Comparison of ENCODE assay signal across 9 cellular contexts in the genomic region with DNA sequence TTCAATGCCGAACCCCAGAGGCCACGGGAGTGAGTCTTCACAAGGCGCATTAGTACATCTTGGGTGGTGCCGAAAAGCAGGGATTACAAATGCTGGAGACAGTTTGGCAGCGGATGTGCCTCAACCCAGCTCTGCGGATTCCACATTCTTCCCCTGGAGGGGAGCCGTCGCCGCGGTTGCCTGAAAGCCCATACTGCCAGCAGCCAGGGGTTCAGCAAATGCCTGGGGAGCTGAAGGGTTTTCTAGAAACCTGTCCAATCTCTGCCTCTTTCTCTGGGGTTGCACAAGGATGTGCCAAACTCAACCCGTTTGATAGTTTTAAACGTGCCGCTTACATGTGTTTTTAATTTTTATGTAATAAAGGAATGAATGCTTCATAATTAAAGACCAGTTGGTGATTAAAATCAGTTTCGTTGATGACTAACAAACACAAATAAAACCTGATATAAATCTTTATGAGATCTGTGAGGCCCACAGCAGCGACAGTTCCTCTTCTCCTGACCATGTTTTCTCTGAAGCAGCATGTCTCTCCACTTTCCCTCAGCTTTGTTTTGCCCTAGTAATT.
A peak's percentile ranks its signal among the peaks of the same experiment; 100 is the strongest.
DNase-seq lines count a peak whose midpoint lies in the region; ATAC-seq and TF ChIP-seq lines count a peak whose summit lies in the region.
"Had no signal": no experiment of that assay in that cellular context is flagged by ENCODE, and none has a peak within 500 bp of the region (broad histone marks: within the 10 kb centered on the region; RNA-seq: fewer than 3 reads in every experiment).

No MANE protein-coding gene starts in this region.

- TF ChIP-seq CTCF in MCF 10A (IDR thresholded peaks at IDR 0.05; ENCODE audit: unreplicated experiment) (no peak), lower lobe of right lung (IDR thresholded peaks at IDR 0.05) (no peak)

- peaks cover 5% of the 10 kb centered on the region for H3K36me3 Mint-ChIP-seq in MCF 10A (ENCODE audit: insufficient read depth, unreplicated experiment)

- CTCF ChIA-PET in MCF 10A (lab: Yijun Ruan, JAX) = interaction anchor here (1.2 to 1.8 kb wide), 2 partner anchors 11 to 16 kb away, joined by 3 to 4 read pairs; no protein-coding TSS in a partner anchor

- no peaks in the 10 kb centered on the region for H3K9me3 Mint-ChIP-seq in MCF 10A (ENCODE audit: unreplicated experiment)

- H3K4me1 Mint-ChIP-seq in MCF 10A (ENCODE audit: insufficient read depth, unreplicated experiment) = no peaks in the 10 kb centered on the region

- H3K4me1 ChIP-seq in lower lobe of right lung = peaks cover 21% of the 10 kb centered on the region
- no peaks in the 10 kb centered on the region for H3K4me1 ChIP-seq in aorta (ENCODE audit: control insufficient read depth in 1 of 2, insufficient read depth in 2 of 2, low read length in 2 of 2)
- H3K4me1 ChIP-seq: BLaER1 treated with 17β-estradiol and CSF1 and Interleukin-3, amounts not matched to agents 10 nM and 100 nM had no signal

- H3K27me3 ChIP-seq in lower lobe of right lung (ENCODE audit: low read depth) (no peaks in the 10 kb centered on the region), aorta (ENCODE audit: control insufficient read depth in 1 of 2, insufficient read depth in 2 of 2, low read length in 1 of 2) (no peaks in the 10 kb centered on the region)
- H3K27me3 ChIP-seq: BLaER1 treated with 17β-estradiol and CSF1 and Interleukin-3, amounts not matched to agents 10 nM and 100 nM had no signal

- H3K4me3 ChIP-seq in lower lobe of right lung = no peak overlapping the region
- no peak overlapping the region for H3K4me3 ChIP-seq in aorta (ENCODE audit: low read length in 2 of 2)
- H3K4me3 ChIP-seq: BLaER1 treated with 17β-estradiol and CSF1 and Interleukin-3, amounts not matched to agents 10 nM and 100 nM had no signal

- no peak overlapping the region for H3K27ac ChIP-seq in lower lobe of right lung
- H3K27ac ChIP-seq in aorta (ENCODE audit: low read depth in 1 of 2, low read length in 2 of 2) = no peak overlapping the region
- H3K27ac ChIP-seq: BLaER1 treated with 17β-estradiol and CSF1 and Interleukin-3, amounts not matched to agents 10 nM and 100 nM had no signal

- BruUV-seq in MCF 10A (replicated peaks; lab: Mats Ljungman, UMichigan) = no TSS peak

- H3K9me3 ChIP-seq in lower lobe of right lung (peaks cover 5% of the 10 kb centered on the region), aorta (ENCODE audit: control insufficient read depth, low read length) (peaks cover 1% of the 10 kb centered on the region)

- H3K4me3 Mint-ChIP-seq in MCF 10A (ENCODE audit: unreplicated experiment) = no peak overlapping the region

- ATAC-seq in lower lobe of right lung (peak; percentile 35 to 61), aorta (ENCODE audit: low FRiP score) (peak; percentile 65)

- POLR2A ChIA-PET in MCF 10A (lab: Yijun Ruan, JAX) = no interaction called here

- in situ Hi-C loops in T47D (cut with HindIII; ENCODE audit: low pct_unique_long_range_greater_than_20kb, low sequenced_read_pairs) = no loop called here

- DNase-seq in T47D (ENCODE audit: low read depth in 1 of 2, low spot score in 1 of 2) (peak; percentile 39 to 61), MCF 10A (ENCODE audit: unreplicated experiment) (no peak), dermis blood vessel endothelial cell (peak; percentile 48), lower lobe of right lung (no peak), aorta (peak; percentile 50 to 80), NCI-H187 (lab: John Stamatoyannopoulos, UW) (no peak), RKO (ENCODE audit: low spot score) (no peak)
- no peak for DNase-seq in stimulated activated naive CD4-positive, alpha-beta T cell (lab: John Stamatoyannopoulos, UW)

- H3K27me3 Mint-ChIP-seq in MCF 10A (ENCODE audit: insufficient read depth, unreplicated experiment) = no peaks in the 10 kb centered on the region

- WGBS in aorta, 2 donors = 31 to 38% methylated on average over 15 of the region's 15 CpGs

- H3K27ac Mint-ChIP-seq in MCF 10A (ENCODE audit: low read depth, unreplicated experiment) = no peak overlapping the region

- H3K36me3 ChIP-seq in lower lobe of right lung (no peaks in the 10 kb centered on the region), aorta (ENCODE audit: control insufficient read depth in 1 of 2, insufficient read depth in 2 of 2, low read length in 1 of 2) (no peaks in the 10 kb centered on the region)
- H3K36me3 ChIP-seq: BLaER1 treated with 17β-estradiol and CSF1 and Interleukin-3, amounts not matched to agents 10 nM and 100 nM had no signal

- intact Hi-C loops in MCF 10A (cut with micrococcal nuclease) (no loop called here), lower lobe of right lung (cut with DNase I) (no loop called here), aorta (cut with DNase I) (no loop called here)

Comparison
In these comparisons a context has a peak if more than half of its experiments do, and no peak if none do; other contexts are left out.
1. DNase-seq: peak in T47D (2 of 2), dermis blood vessel endothelial cell (single experiment) and aorta (2 of 2); none in MCF 10A (single experiment), lower lobe of right lung (single experiment), stimulated activated naive CD4-positive, alpha-beta T cell (0 of 6), NCI-H187 (0 of 2) and RKO (single experiment).